Comparison of ENCODE assay signal across 8 cellular contexts in genomic region chr11:30346068-30346688, GRCh38. TPM values are rescaled to one million over a fixed set of nuclear protein-coding genes. Genes with fewer than 3 reads are reported as not detected.
DNase-seq lines count a peak whose midpoint lies in the region; ATAC-seq, FAIRE-seq and TF ChIP-seq lines count a peak whose summit lies in the region.

No MANE protein-coding gene starts in this region.

- H3K27me3 ChIP-seq in GM12878 (replicated peaks in 1 of 2; ENCODE audit: control insufficient read depth in 2 of 2, insufficient read depth in 2 of 2, low read length in 1 of 2), result no peaks in the 10 kb centered on the region
- H3K27me3 ChIP-seq in kidney epithelial cell (ENCODE audit: control insufficient read depth, insufficient read depth, low read length), result no peaks in the 10 kb centered on the region
- H3K27me3 ChIP-seq in uterus, result no peaks in the 10 kb centered on the region

- no peaks in the 10 kb centered on the region for H3K79me2 ChIP-seq in GM12878 (ENCODE audit: control insufficient read depth, insufficient read depth, low read length)

- H3K9me3 ChIP-seq in GM12878 (replicated peaks; ENCODE audit: control insufficient read depth, insufficient read depth, low read length) (no peaks in the 10 kb centered on the region), uterus (no peaks in the 10 kb centered on the region)

- H3K27ac ChIP-seq in GM12878 (ENCODE audit: control insufficient read depth, insufficient read depth), result no peak overlapping the region
- H3K27ac ChIP-seq in uterus, result no peak overlapping the region

- CTCF ChIA-PET in GM12878 (lab: Yijun Ruan, JAX), result interaction anchor here (0.7 to 3.3 kb wide), 15 partner anchors 20 to 699 kb away, joined by 3 to 20 read pairs (median 5); partner anchors contain the start of gene ARL14EP

- FAIRE-seq in GM12878 (lab: Jason Lieb, UNC), result no peak

- peak; percentile 80 for TF ChIP-seq RAD21 in GM12878 (IDR thresholded peaks at IDR 0.05; ENCODE audit: insufficient read depth, low read depth, low read length)

- H2AFZ ChIP-seq in GM12878 (ENCODE audit: control insufficient read depth, low read depth, low read length), result no peak overlapping the region

- in situ Hi-C loops in GM13976 (cut with MboI; ENCODE audit: low sequenced_read_pairs, unreplicated experiment), result loop anchor here (10.0 kb wide), 1 partner anchor 569 kb away; no protein-coding TSS in a partner anchor
- in situ Hi-C loops in GM12878 (cut with MboI), result loop anchor here (25.0 kb wide), 1 partner anchor 1741 kb away; the partner anchor contains the start of gene RCN1

- TF ChIP-seq EP300 in GM12878 (IDR thresholded peaks at IDR 0.05; ENCODE audit: borderline replicate concordance in 1 of 2, control insufficient read depth in 1 of 2, low read depth in 2 of 2, low read length in 2 of 2), result no peak

- BruUV-seq in GM12878 (replicated peaks; lab: Mats Ljungman, UMichigan), result no TSS peak

- SMC1A ChIA-PET in GM12878 (lab: Charles Lee; ENCODE audit: uncharacterized antibody, unreplicated experiment), result interaction anchor here (0.7 to 3.5 kb wide), 5 partner anchors 29 to 574 kb away, joined by 3 to 31 read pairs (median 6); no protein-coding TSS in a partner anchor

- H3K4me2 ChIP-seq in GM12878 (ENCODE audit: control insufficient read depth, insufficient read depth), result no peak overlapping the region

- RAD21 ChIA-PET in GM12878 (lab: Charles Lee; ENCODE audit: unreplicated experiment), result interaction anchor here (1.8 to 3.6 kb wide), 3 partner anchors 22 to 571 kb away, joined by 5 to 38 read pairs (median 16); partner anchors contain the start of gene ARL14EP

- TF ChIP-seq POLR2A in GM12878 (IDR thresholded peaks at IDR 0.05; ENCODE audit: low read depth, low read length) (no peak), uterus (IDR thresholded peaks at IDR 0.05) (no peak)

- DNase-seq in AG08395 (ENCODE audit: low spot score) (peak; percentile 47), GM13976 (ENCODE audit: low spot score) (peak; percentile 27), NCI-H2196 treated with DMSO at 0.1 percent for 48 hours (lab: John Stamatoyannopoulos, UW; ENCODE audit: unreplicated experiment) (peak; percentile 13), GM12878 (ENCODE audit: low read depth, low spot score) (no peak), kidney epithelial cell (ENCODE audit: low read depth) (peak; percentile 14), uterus (no peak)

- no peak overlapping the region for H3K9ac ChIP-seq in GM12878 (ENCODE audit: control insufficient read depth, insufficient read depth, low read length)

- no peaks in the 10 kb centered on the region for H3K36me3 ChIP-seq in GM12878 (ENCODE audit: control insufficient read depth in 2 of 2, insufficient read depth in 2 of 2, low read length in 1 of 2)
- no peaks in the 10 kb centered on the region for H3K36me3 ChIP-seq in kidney epithelial cell (ENCODE audit: control insufficient read depth, insufficient read depth, low read length)
- no peaks in the 10 kb centered on the region for H3K36me3 ChIP-seq in uterus

- intact Hi-C loops in GM12878 (cut with micrococcal nuclease; ENCODE audit: unreplicated experiment) (loop anchor here (1.0 to 10.0 kb wide), 3 partner anchors 309 to 571 kb away; no protein-coding TSS in a partner anchor), uterus (cut with DNase I; ENCODE audit: low total_unique reads) (loop anchor here (10.0 kb wide), 1 partner anchor 509 kb away; no protein-coding TSS in a partner anchor)

- TF ChIP-seq CTCF in GM13976 (IDR thresholded peaks at IDR 0.05; ENCODE audit: borderline replicate concordance, control extremely low read depth, extremely low read depth, insufficient read depth, missing control alignments) (no peak), GM12878 (IDR thresholded peaks at IDR 0.05 in 2 of 3, conservative IDR thresholded peaks at IDR 0.05 in 1 of 3; ENCODE audit: control insufficient read depth in 2 of 3, extremely low read depth in 1 of 3, insufficient read depth in 1 of 3, low read depth in 3 of 3, low read length in 3 of 3) (peak; percentile 45 to 52 (median 49); a peak in 5 of 6 replicates), kidney epithelial cell (IDR thresholded peaks at IDR 0.05; ENCODE audit: insufficient read depth, low read length, poor library complexity, severe bottlenecking) (peak; percentile 50), uterus (IDR thresholded peaks at IDR 0.05) (peak; percentile 46 to 64 (median 61))

- POLR2A ChIA-PET in GM12878 (lab: Charles Lee), result interaction anchor here (3.2 kb wide), 1 partner anchor 21 kb away, joined by 37 read pairs; the partner anchor contains the start of gene ARL14EP

- H4K20me1 ChIP-seq in GM12878 (ENCODE audit: control insufficient read depth, insufficient read depth), result no peaks in the 10 kb centered on the region

- H3K4me3 ChIP-seq in GM12878 (no peak overlapping the region), kidney epithelial cell (ENCODE audit: low read depth, low read length) (no peak overlapping the region), uterus (no peak overlapping the region)

- WGBS in GM12878 (ENCODE audit: insufficient coverage, insufficient replicate concordance, low lambda C conversion rate, missing lambda C conversion rate), result 12% methylated on average over 5 of the region's 5 CpGs

- H3K4me1 ChIP-seq in GM12878 (ENCODE audit: control insufficient read depth, insufficient read depth, low read length), result peaks cover 18% of the 10 kb centered on the region
- H3K4me1 ChIP-seq in uterus, result no peaks in the 10 kb centered on the region

- no peak for ATAC-seq in GM12878
- no peak for ATAC-seq in GM18498 (IDR thresholded peaks at IDR 0.05; ENCODE audit: unreplicated experiment)
- no peak for ATAC-seq in HG02973 (IDR thresholded peaks at IDR 0.05; ENCODE audit: unreplicated experiment)

TF ChIP-seq in GM12878, 131 proteins besides CTCF, POLR2A, EP300 and RAD21:
- TF ChIP-seq SMAD1 (IDR thresholded peaks at IDR 0.05; ENCODE audit: low read depth, partially characterized antibody) (no peak), EZH2 (IDR thresholded peaks at IDR 0.05; ENCODE audit: borderline replicate concordance, control insufficient read depth, low read depth, low read length) (no peak), FOXM1 (IDR thresholded peaks at IDR 0.05; ENCODE audit: low read depth, low read length) (0 out of 2 replicates have a peak, but pooled peaks have one; percentile 26), DPF2 (IDR thresholded peaks at IDR 0.05) (no peak), HSF1 (IDR thresholded peaks at IDR 0.05; ENCODE audit: low read depth, low read length) (no peak), SMC3 (IDR thresholded peaks at IDR 0.05; ENCODE audit: borderline replicate concordance, low read length) (peak; percentile 63), ZNF384 (IDR thresholded peaks at IDR 0.05; ENCODE audit: borderline replicate concordance, low read depth, low read length) (peak; percentile 96), ZBED1 (IDR thresholded peaks at IDR 0.05; ENCODE audit: borderline replicate concordance) (no peak), RELA (IDR thresholded peaks at IDR 0.05; ENCODE audit: borderline replicate concordance, partially characterized antibody) (no peak)

RNA-seq across cellular contexts. Expression of gene ARL14EP, which starts 23.3 kb away (rescaled TPM):
- 85.2 and 89.9 TPM in 2 replicates for total RNA-seq in GM12878 (2013; cell fraction: nucleolus; rRNA removed)
- total RNA-seq in GM12878 (2014; rRNA removed) (21.5 and 26.6 TPM in 2 replicates), GM12878 (2014; rRNA removed; fragmentation: Illumina TruSeq; extraction: Trizol) (28.4 and 30.0 TPM in 2 replicates), GM12878 (2021) (29.8 and 31.7 TPM in 2 replicates), kidney epithelial cell (22.7 and 27.1 TPM in 2 replicates), uterus (10 to 100 TPM; 38.5 to 90.2 (median 56.1) TPM)
- polyA plus RNA-seq in GM12878 (2011; ENCODE audit: low read depth), result 24.9 TPM
- polyA plus RNA-seq in GM12878 (2011; rRNA removed) (59.8 and 112 TPM in 2 replicates), GM12878 (2014; fragmentation: Illumina TruSeq; extraction: Trizol) (44.3 and 50.6 TPM in 2 replicates), GM12878 (2014; fragmentation: Nextera tagmentation; extraction: Ambion mirVana) (10 to 100 TPM; 41.3 to 56.7 TPM), GM12878 (2014; rRNA removed) (18.1 and 18.3 TPM in 2 replicates), GM12878 (2016; fragmentation: Nextera tagmentation; extraction: Ambion mirVana) (10 to 100 TPM; 48.8 to 50.8 TPM)
- polyA plus RNA-seq in GM12878 (2011; cell fraction: cytosol; rRNA removed), result 11.6 and 16.8 TPM in 2 replicates
- polyA plus RNA-seq in GM12878 (2011; cell fraction: nucleus; rRNA removed), result 27.7 and 27.9 TPM in 2 replicates
- polyA plus RNA-seq in GM12878 (2012), result 26.8 and 33.3 TPM in 2 replicates
- 16.3 and 36.1 TPM in 2 replicates for polyA minus RNA-seq in GM12878 (2011; rRNA and poly(A)+ RNA removed)
- 8.3 and 14.8 TPM in 2 replicates for polyA minus RNA-seq in GM12878 (2011; cell fraction: cytosol; rRNA and poly(A)+ RNA removed)
- polyA minus RNA-seq in GM12878 (2011; cell fraction: nucleus; rRNA and poly(A)+ RNA removed), result 29.4 and 32.7 TPM in 2 replicates

Comparison
In these comparisons a context has a peak if more than half of its experiments do, and no peak if none do; other contexts are left out.
1. DNase-seq: peak in AG08395 (single experiment), GM13976 (single experiment), NCI-H2196 treated with DMSO at 0.1 percent for 48 hours (single experiment) and kidney epithelial cell (single experiment); none in GM12878 (single experiment) and uterus (0 of 2).